8 cellular contexts compared by ENCODE assay signal in genomic region chr11:126212089-126212660, GRCh38. TPM values are rescaled to one million over a fixed set of nuclear protein-coding genes. Genes with fewer than 3 reads are reported as not detected.
DNase-seq lines count a peak whose midpoint lies in the region; ATAC-seq and TF ChIP-seq lines count a peak whose summit lies in the region.

No MANE protein-coding gene starts in this region.

- no peaks in the 10 kb centered on the region for H3K27me3 ChIP-seq in spleen (replicated peaks in 1 of 7)

- peaks cover 4% of the 10 kb centered on the region for H3K36me3 Mint-ChIP-seq in T-helper 17 cell (ENCODE audit: low read depth)

- H3K9me3 ChIP-seq in T-helper 17 cell (ENCODE audit: control insufficient read depth, low read length, poor library complexity, severe bottlenecking) (no peaks in the 10 kb centered on the region), spleen (no peaks in the 10 kb centered on the region)

- H3K27ac Mint-ChIP-seq in T-helper 17 cell, result peak overlapping the region; percentile 97

- DNase-seq in DMS 273 (lab: John Stamatoyannopoulos, UW; ENCODE audit: unreplicated experiment), result peak; percentile 27
- DNase-seq in DMS 273 treated with DMSO at 0.1 percent for 48 hours (lab: John Stamatoyannopoulos, UW), result no peak
- DNase-seq in T-helper 17 cell, result no peak
- DNase-seq in hepatic stellate cell (ENCODE audit: low spot score), result peak; percentile 51
- DNase-seq in spleen, result no peak
- no peak for DNase-seq in Ammon's horn (ENCODE audit: low spot score)
- DNase-seq in SHP77 (lab: John Stamatoyannopoulos, UW), result no peak

- peaks cover 12 to 65% (median 37%) of the 10 kb centered on the region in 6 donors for H3K4me1 ChIP-seq in spleen

- no peaks in the 10 kb centered on the region for H3K27me3 Mint-ChIP-seq in T-helper 17 cell

- no peak for TF ChIP-seq CTCF in spleen (IDR thresholded peaks at IDR 0.05 in 8 of 11, conservative IDR thresholded peaks at IDR 0.05 in 3 of 11)

- peak overlapping the region in 6 of 8 donors; percentile 35 to 82 (median 68) for H3K27ac ChIP-seq in spleen

- H3K4me3 Mint-ChIP-seq in T-helper 17 cell, result peak overlapping the region; percentile 99

- ATAC-seq in T-helper 17 cell (no peak), HG02870 (IDR thresholded peaks at IDR 0.05; ENCODE audit: unreplicated experiment) (no peak)

- peaks cover 0 to 30% (median 24%) of the 10 kb centered on the region in 6 donors for H3K36me3 ChIP-seq in spleen

- peak overlapping the region; percentile 76 to 98 (median 94) for H3K4me3 ChIP-seq in spleen

- intact Hi-C loops in spleen (cut with DNase I; ENCODE audit: low total_unique reads), result loop anchor here (10.0 kb wide), 1 partner anchor 53 kb away; the partner anchor contains the start of genes FOXRED1 and SRPRA

- no peak for TF ChIP-seq POLR2A in spleen (IDR thresholded peaks at IDR 0.05)

- 3 to 4% (median 3%) methylated on average over 15 of the region's 15 CpGs for WGBS in spleen, 5 donors

- H3K4me1 Mint-ChIP-seq in T-helper 17 cell, result peaks cover 31% of the 10 kb centered on the region

RNA-seq across cellular contexts. Expression of gene FAM118B, which starts 0.6 kb away (rescaled TPM):
- total RNA-seq in T-helper 17 cell, result 1 to 10 TPM; 2.5 to 2.8 TPM
- 10 to 100 TPM; 15.3 to 32.3 (median 21.0) TPM for total RNA-seq in spleen
- 10 to 100 TPM in 1 of 3 donors, 1 to 10 TPM in 2; 5.5 to 11.1 (median 6.5) TPM for polyA plus RNA-seq in spleen

RNA-seq across cellular contexts. Expression of gene RPUSD4, which starts 0.7 kb away (rescaled TPM):
- 10 to 100 TPM; 33.2 to 41.2 TPM for total RNA-seq in T-helper 17 cell
- 10 to 100 TPM; 20.6 to 26.7 (median 22.3) TPM for total RNA-seq in spleen
- 10 to 100 TPM; 14.5 to 15.5 (median 15.4) TPM for polyA plus RNA-seq in spleen

RNA-seq across cellular contexts. Expression of gene SRPRA, which starts 56.5 kb away (rescaled TPM):
- 100 to 1,000 TPM; 182 to 192 TPM for total RNA-seq in T-helper 17 cell
- total RNA-seq in spleen, result 100 to 1,000 TPM; 103 to 130 (median 117) TPM
- 10 to 100 TPM; 30.9 to 35.3 (median 32.0) TPM for polyA plus RNA-seq in spleen

RNA-seq across cellular contexts. Expression of gene FOXRED1, which starts 56.8 kb away (rescaled TPM):
- 10 to 100 TPM; 21.7 to 24.9 TPM for total RNA-seq in T-helper 17 cell
- 10 to 100 TPM; 26.1 to 48.1 (median 32.0) TPM for total RNA-seq in spleen
- 10 to 100 TPM; 20.5 to 31.6 (median 23.3) TPM for polyA plus RNA-seq in spleen

Comparison
In these comparisons a context has a peak if more than half of its experiments do, and no peak if none do; other contexts are left out.
1. DNase-seq: peak in DMS 273 (single experiment) and hepatic stellate cell (single experiment); none in DMS 273 treated with DMSO at 0.1 percent for 48 hours (single experiment), T-helper 17 cell (0 of 3), spleen (single experiment), Ammon's horn (single experiment) and SHP77 (0 of 2).
2. RNA of gene FAM118B, which starts 0.6 kb away (total RNA-seq): 15.3 to 32.3 TPM in spleen; 2.5 to 2.8 TPM in T-helper 17 cell; every median in the first group is over 4 times any median in the second.